In genomic region chr1:227532019-227532619, GRCh38 we compare ENCODE assay signal across 1 cellular context.
TF ChIP-seq lines count a peak whose summit lies in the region.

No MANE protein-coding gene starts in this region.

TF ChIP-seq in K562, 482 proteins besides CTCF, POLR2A, EP300 and RAD21 (continued from another document and continues in another):
- TF ChIP-seq VEZF1 (CRISPR knock-in tag; IDR thresholded peaks at IDR 0.05), result no peak
- peak; percentile 71; the same call in 1 of the 2 replicates for TF ChIP-seq MAFK (IDR thresholded peaks at IDR 0.05; ENCODE audit: low read length)
- peak; percentile 53 for TF ChIP-seq RFX1 (IDR thresholded peaks at IDR 0.05)
- 0 out of 2 replicates have a peak, but pooled peaks have one; percentile 38 for TF ChIP-seq SMARCC2 (IDR thresholded peaks at IDR 0.05; ENCODE audit: low read depth)
- no peak for TF ChIP-seq CHD2 (IDR thresholded peaks at IDR 0.05; ENCODE audit: low read depth, low read length)
- TF ChIP-seq ILK (tag; IDR thresholded peaks at IDR 0.05; ENCODE audit: borderline replicate concordance, low read depth), result no peak
- TF ChIP-seq TAF7 (tag; IDR thresholded peaks at IDR 0.05), result 0 out of 2 replicates have a peak, but pooled peaks have one; percentile 33
- no peak for TF ChIP-seq PRDM10 (IDR thresholded peaks at IDR 0.05; ENCODE audit: partially characterized antibody)
- TF ChIP-seq L3MBTL2 (IDR thresholded peaks at IDR 0.05), result peak; percentile 48
- TF ChIP-seq GABPA (tag; conservative IDR thresholded peaks at IDR 0.05; ENCODE audit: low read depth), result 0 out of 2 replicates have a peak, but pooled peaks have one; percentile 16
- no peak for TF ChIP-seq IRF2 (CRISPR knock-in tag; IDR thresholded peaks at IDR 0.05)
- TF ChIP-seq GABPB2 (CRISPR knock-in tag; conservative IDR thresholded peaks at IDR 0.05), result no peak
- no peak for TF ChIP-seq ZNF444 (CRISPR knock-in tag; IDR thresholded peaks at IDR 0.05)
- no peak for TF ChIP-seq NUFIP1 (IDR thresholded peaks at IDR 0.05; ENCODE audit: partially characterized antibody)
- peak; percentile 40 for TF ChIP-seq CBFA2T3 (IDR thresholded peaks at IDR 0.05)
- TF ChIP-seq CXXC5 (CRISPR knock-in tag; IDR thresholded peaks at IDR 0.05), result peak; percentile 26; the same call in 1 of the 2 replicates
- peak; percentile 37; the same call in 1 of the 2 replicates for TF ChIP-seq ESRRA (IDR thresholded peaks at IDR 0.05; ENCODE audit: borderline replicate concordance, low read depth)
- no peak for TF ChIP-seq GTF2E2 (tag; IDR thresholded peaks at IDR 0.05)
- peak; percentile 44; the same call in 1 of the 2 replicates for TF ChIP-seq SOX6 (IDR thresholded peaks at IDR 0.05)
- no peak for TF ChIP-seq CEBPB (tag; IDR thresholded peaks at IDR 0.05)
- TF ChIP-seq ARID4B (CRISPR knock-in tag; IDR thresholded peaks at IDR 0.05), result no peak
- peak; percentile 52 for TF ChIP-seq CTBP1 (IDR thresholded peaks at IDR 0.05; ENCODE audit: borderline replicate concordance)
- no peak for TF ChIP-seq TAL1 (IDR thresholded peaks at IDR 0.05)
- TF ChIP-seq MLLT1 (IDR thresholded peaks at IDR 0.05), result no peak
- no peak for TF ChIP-seq ZNF764 (CRISPR knock-in tag; IDR thresholded peaks at IDR 0.05; ENCODE audit: low read depth)
- peak; percentile 61 for TF ChIP-seq SMARCA4 (IDR thresholded peaks at IDR 0.05)
- no peak for TF ChIP-seq CHD7 (IDR thresholded peaks at IDR 0.05; ENCODE audit: low read depth, low read length)
- 0 out of 2 replicates have a peak, but pooled peaks have one; percentile 38 for TF ChIP-seq STAT6 (CRISPR knock-in tag; IDR thresholded peaks at IDR 0.05)
- peak; percentile 52; the same call in 1 of the 2 replicates for TF ChIP-seq ZEB2 (IDR thresholded peaks at IDR 0.05)
- no peak for TF ChIP-seq ZNF778 (CRISPR knock-in tag; IDR thresholded peaks at IDR 0.05)
- no peak for TF ChIP-seq POU5F1 (IDR thresholded peaks at IDR 0.05; ENCODE audit: borderline replicate concordance, low read depth, low read length, partially characterized antibody)
- TF ChIP-seq CC2D1A (IDR thresholded peaks at IDR 0.05), result peak; percentile 47; the same call in 1 of the 2 replicates
- TF ChIP-seq, protein P1, sequence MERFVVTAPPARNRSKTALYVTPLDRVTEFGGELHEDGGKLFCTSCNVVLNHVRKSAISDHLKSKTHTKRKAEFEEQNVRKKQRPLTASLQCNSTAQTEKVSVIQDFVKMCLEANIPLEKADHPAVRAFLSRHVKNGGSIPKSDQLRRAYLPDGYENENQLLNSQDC (CRISPR knock-in tag; IDR thresholded peaks at IDR 0.05), result no peak
